Comparison of ENCODE assay signal across 8 cellular contexts in genomic region chr19:9621156-9622037, GRCh38. TPM values are rescaled to one million over a fixed set of nuclear protein-coding genes. Genes with fewer than 3 reads are reported as not detected.
DNase-seq lines count a peak whose midpoint lies in the region; ATAC-seq, FAIRE-seq and TF ChIP-seq lines count a peak whose summit lies in the region.

ZNF561 (minus strand) TSS chr19:9621232; CDS start chr19:9619456, 1,776 bp downstream.

- peak within 1 kb of the TSS; percentile 65 for H3K4me3 ChIP-seq in right cardiac atrium (ENCODE audit: low read length)

- H3K27me3 ChIP-seq in right cardiac atrium (ENCODE audit: control insufficient read depth, insufficient read depth) = no peaks in the 10 kb centered on the region

- intact Hi-C loops in right cardiac atrium (cut with DNase I) = loop anchor here in 2 of 4 donors (5.0 to 10.0 kb wide), 2 partner anchors 171 to 173 kb away; no protein-coding TSS in a partner anchor

- H3K27ac ChIP-seq in angular gyrus (ENCODE audit: low read depth, low read length) = peak within 1 kb of the TSS; percentile 98
- H3K27ac ChIP-seq in right cardiac atrium (ENCODE audit: low read length) = peak within 1 kb of the TSS; percentile 84

- DNase-seq in GM10266 (ENCODE audit: extremely low spot score) = peak; percentile 74
- peak; percentile 63 for DNase-seq in NCI-H1694 treated with DMSO at 0.1 percent for 48 hours (lab: John Stamatoyannopoulos, UW)
- peak; percentile 66 to 95 (median 88) for DNase-seq in T-helper 2 cell
- DNase-seq in right cardiac atrium = peak; percentile 86 to 94 (median 93)
- peak; percentile 86 for DNase-seq in pulmonary artery endothelial cell (ENCODE audit: low read depth, low spot score)
- DNase-seq in urothelium cell line (ENCODE audit: low spot score) = peak; percentile 75

- WGBS in right cardiac atrium = under 1% methylated on average over 33 of the region's 33 CpGs

- H3K9me3 ChIP-seq in right cardiac atrium (ENCODE audit: control insufficient read depth, low read length) = no peaks in the 10 kb centered on the region

- no peak for FAIRE-seq in urothelium cell line (lab: Jason Lieb, UNC)

- peak; percentile 82 for ATAC-seq in HG02798 (IDR thresholded peaks at IDR 0.05; ENCODE audit: poor library complexity, unreplicated experiment)
- ATAC-seq in right cardiac atrium = peak; percentile 95 to 96

- H3K4me1 ChIP-seq in right cardiac atrium (ENCODE audit: control insufficient read depth, insufficient read depth, low read length) = peaks cover 8% of the 10 kb centered on the region

- TF ChIP-seq CTCF in GM10266 (IDR thresholded peaks at IDR 0.05; ENCODE audit: control insufficient read depth, insufficient read depth, low read depth, missing control alignments) = no peak

RNA-seq across cellular contexts. Expression of gene ZNF561, which starts in this region (rescaled TPM):
- total RNA-seq in right cardiac atrium (10 to 100 TPM; 20.3 to 24.5 (median 22.7) TPM), pulmonary artery endothelial cell (22.8 and 41.3 TPM in 2 replicates)
- polyA plus RNA-seq in right cardiac atrium = 10.1 TPM

Comparison
In these comparisons a context has a peak if more than half of its experiments do, and no peak if none do; other contexts are left out.
1. Peak in every context shown above with its lines: DNase-seq, ATAC-seq, H3K4me3 ChIP-seq and H3K27ac ChIP-seq.